9 cellular contexts compared by ENCODE assay signal in genomic region chr17:56960596-56961538, GRCh38. TPM values are rescaled to one million over a fixed set of nuclear protein-coding genes. Genes with fewer than 3 reads are reported as not detected.
DNase-seq lines count a peak whose midpoint lies in the region; ATAC-seq, FAIRE-seq and TF ChIP-seq lines count a peak whose summit lies in the region.
"Had no signal": no experiment of that assay in that cellular context is flagged by ENCODE, and none has a peak within 500 bp of the region (broad histone marks: within the 10 kb centered on the region; RNA-seq: fewer than 3 reads in every experiment).

COIL (minus strand) TSS chr17:56961050; CDS start chr17:56961019, 31 bp downstream.

- DNase-seq in AG09309 (ENCODE audit: low read depth), result peak; percentile 61
- peak; percentile 98 for DNase-seq in NCI-H2227 (lab: John Stamatoyannopoulos, UW; ENCODE audit: unreplicated experiment)
- DNase-seq in bronchial epithelial cell (ENCODE audit: low read depth), result peak; percentile 81
- peak; percentile 90 for DNase-seq in iris pigment epithelial cell (ENCODE audit: low read depth)
- peak; percentile 95 for DNase-seq in stimulated activated CD4-positive, alpha-beta T cell treated with anti-CD3 and anti-CD28 coated beads, Interleukin-12 subunit alpha, Interleukin-12 subunit beta, amount 100 ng/mL, for 4 hours

- peaks cover 2% of the 10 kb centered on the region for H3K36me3 ChIP-seq in bronchial epithelial cell (ENCODE audit: control insufficient read depth, insufficient read depth, low read length)

- TF ChIP-seq CTCF in AG09309 (IDR thresholded peaks at IDR 0.05; ENCODE audit: control insufficient read depth, insufficient read depth, low read depth, low read length, missing control alignments) (peak; percentile 97), WI38 (IDR thresholded peaks at IDR 0.05; ENCODE audit: low read depth, low read length) (peak; percentile 96), bronchial epithelial cell (IDR thresholded peaks at IDR 0.05; ENCODE audit: insufficient read depth, low read length, severe bottlenecking) (peak; percentile 99)

- no peaks in the 10 kb centered on the region for H3K27me3 ChIP-seq in bronchial epithelial cell (ENCODE audit: control insufficient read depth, insufficient read depth, low read length)

- H3K4me3 ChIP-seq in AG09309 (ENCODE audit: control insufficient read depth, low read depth, low read length), result peak within 1 kb of the TSS; percentile 72
- H3K4me3 ChIP-seq in WI38 (ENCODE audit: low read depth, low read length), result peak within 1 kb of the TSS; percentile 68
- H3K4me3 ChIP-seq in bronchial epithelial cell (ENCODE audit: low read depth, low read length), result peak within 1 kb of the TSS; percentile 62

- ATAC-seq in GM18907 (IDR thresholded peaks at IDR 0.05; ENCODE audit: unreplicated experiment) (peak; percentile 97), HG03159 (IDR thresholded peaks at IDR 0.05; ENCODE audit: unreplicated experiment) (peak; percentile 98)

- FAIRE-seq in bronchial epithelial cell (lab: Jason Lieb, UNC), result no peak
- FAIRE-seq: endometrium had no signal

RNA-seq across cellular contexts. Expression of gene COIL, which starts in this region (rescaled TPM):
- 15.3 and 16.3 TPM in 2 replicates for total RNA-seq in bronchial epithelial cell

Comparison
In these comparisons a context has a peak if more than half of its experiments do, and no peak if none do; other contexts are left out.
1. Peak in every context shown above with its lines: DNase-seq, ATAC-seq and H3K4me3 ChIP-seq.